Comparison of ENCODE assay signal across 11 cellular contexts in the genomic region with DNA sequence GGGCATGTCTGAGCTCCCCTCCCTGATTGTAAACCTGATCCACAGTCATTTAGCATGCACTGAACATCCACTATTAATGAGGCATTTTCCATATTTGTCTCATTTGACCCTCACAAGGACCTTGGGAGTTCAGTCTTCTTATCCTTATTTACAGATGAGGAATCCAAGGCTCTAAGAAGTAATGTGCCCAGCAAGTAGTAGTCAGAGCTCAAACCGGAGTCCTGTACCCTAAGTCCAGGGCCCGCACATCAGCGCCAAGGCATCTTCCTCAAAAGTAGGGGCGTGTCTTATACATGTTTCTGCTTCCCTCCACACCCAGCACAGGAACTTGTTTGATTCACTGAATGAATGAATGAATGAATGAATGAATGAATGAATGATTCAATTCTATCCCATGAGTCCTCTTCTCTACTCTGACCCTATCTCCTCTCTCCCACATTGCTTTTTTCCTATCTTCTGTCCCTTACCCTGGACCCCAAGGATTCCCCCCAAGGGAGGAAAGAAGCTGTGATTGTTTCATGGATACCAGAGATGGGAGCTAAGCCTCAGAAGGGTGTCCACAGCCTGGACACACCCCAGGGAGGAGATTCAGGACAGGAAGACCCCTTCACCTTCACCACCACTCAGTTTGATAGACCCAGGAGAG. TPM values are rescaled to one million over a fixed set of nuclear protein-coding genes. Genes with fewer than 3 reads are reported as not detected.
A peak's percentile ranks its signal among the peaks of the same experiment; 100 is the strongest.
DNase-seq lines count a peak whose midpoint lies in the region; ATAC-seq, FAIRE-seq and TF ChIP-seq lines count a peak whose summit lies in the region.
"Had no signal": no experiment of that assay in that cellular context is flagged by ENCODE, and none has a peak within 500 bp of the region (broad histone marks: within the 10 kb centered on the region; RNA-seq: fewer than 3 reads in every experiment).

No MANE protein-coding gene starts in this region.

- BruUV-seq in Calu3 (replicated peaks; lab: Mats Ljungman, UMichigan) = TSS peak; percentile 87
- no TSS peak for BruUV-seq in Panc1 (replicated peaks; lab: Mats Ljungman, UMichigan)

- H3K4me3 Mint-ChIP-seq in Calu3 (ENCODE audit: low read depth, unreplicated experiment) = peak overlapping the region; percentile 48
- H3K4me3 Mint-ChIP-seq in T-helper 2 cell treated with Interferon-gamma antibody and Interleukin-4, amounts not matched to agents 5 μg/mL and 100 μg/mL, for 36 hours = no peak overlapping the region

- no peaks in the 10 kb centered on the region for H3K9me3 ChIP-seq in Panc1 (ENCODE audit: control insufficient read depth, insufficient read depth, low read depth, low read length)
- H3K9me3 ChIP-seq: sigmoid colon, vagina had no signal

- H3K4me1 ChIP-seq in Panc1 (ENCODE audit: control insufficient read depth, insufficient read depth, low read length) = peaks cover 58% of the 10 kb centered on the region
- no peaks in the 10 kb centered on the region for H3K4me1 ChIP-seq in rectal smooth muscle tissue (ENCODE audit: control insufficient read depth, insufficient read depth, low read length)

- H3K36me3 Mint-ChIP-seq in Calu3 (ENCODE audit: insufficient read depth, unreplicated experiment) = peaks cover 37% of the 10 kb centered on the region
- no peaks in the 10 kb centered on the region for H3K36me3 Mint-ChIP-seq in T-helper 2 cell treated with Interferon-gamma antibody and Interleukin-4, amounts not matched to agents 5 μg/mL and 100 μg/mL, for 36 hours (ENCODE audit: low read depth)

- H3K4me3 ChIP-seq in Panc1 (ENCODE audit: low read depth in 2 of 2, low read length in 2 of 2) (peak overlapping the region in 1 of 2 experiments; percentile 15; a peak in 1 of 4 replicates), rectal smooth muscle tissue (ENCODE audit: low read length) (no peak overlapping the region)
- H3K4me3 ChIP-seq: sigmoid colon, vagina had no signal

- no peaks in the 10 kb centered on the region for H3K27me3 Mint-ChIP-seq in Calu3 (ENCODE audit: unreplicated experiment)
- H3K27me3 Mint-ChIP-seq in T-helper 2 cell treated with Interferon-gamma antibody and Interleukin-4, amounts not matched to agents 5 μg/mL and 100 μg/mL, for 36 hours (ENCODE audit: low read depth) = peaks cover 6% of the 10 kb centered on the region

- peak; percentile 60 for DNase-seq in Calu3
- DNase-seq in Panc1 (ENCODE audit: low read depth, low spot score) = no peak
- peak; percentile 58 for DNase-seq in islet precursor cell
- no peak for DNase-seq in T-helper 2 cell treated with Interferon-gamma antibody and Interleukin-4, amounts not matched to agents 5 μg/mL and 100 μg/mL, for 36 hours (ENCODE audit: low spot score)
- DNase-seq in HTR-8/SVneo (ENCODE audit: insufficient read length, low spot score) = no peak
- DNase-seq in NCI-H146 treated with DMSO at 0.1 percent for 48 hours (lab: John Stamatoyannopoulos, UW; ENCODE audit: unreplicated experiment) = no peak
- DNase-seq: cerebellar nuclear complex, sigmoid colon had no signal

- TF ChIP-seq CTCF in Calu3 (IDR thresholded peaks at IDR 0.05; ENCODE audit: unreplicated experiment) (no peak), Panc1 (IDR thresholded peaks at IDR 0.05) (no peak)

- no peaks in the 10 kb centered on the region for H3K27me3 ChIP-seq in Panc1 (ENCODE audit: control insufficient read depth, insufficient read depth, low read length)
- H3K27me3 ChIP-seq in rectal smooth muscle tissue (ENCODE audit: control insufficient read depth, insufficient read depth, low read length) = no peaks in the 10 kb centered on the region
- H3K27me3 ChIP-seq: sigmoid colon, vagina had no signal

- peaks cover 56% of the 10 kb centered on the region for H3K4me1 Mint-ChIP-seq in Calu3 (ENCODE audit: low read depth, unreplicated experiment)
- H3K4me1 Mint-ChIP-seq in T-helper 2 cell treated with Interferon-gamma antibody and Interleukin-4, amounts not matched to agents 5 μg/mL and 100 μg/mL, for 36 hours (ENCODE audit: low read depth) = peaks cover 3% of the 10 kb centered on the region

- POLR2A ChIA-PET in Panc1 (lab: Charles Lee) = interaction anchor here (0.5 to 2.0 kb wide), 5 partner anchors 14 to 25 kb away, joined by 3 to 16 read pairs (median 12); a partner anchor contains a TSS

- H3K9me3 Mint-ChIP-seq in Calu3 (ENCODE audit: low read depth, unreplicated experiment) = no peaks in the 10 kb centered on the region
- H3K9me3 Mint-ChIP-seq in T-helper 2 cell treated with Interferon-gamma antibody and Interleukin-4, amounts not matched to agents 5 μg/mL and 100 μg/mL, for 36 hours = no peaks in the 10 kb centered on the region

- CTCF ChIA-PET in Calu3 (lab: Charles Lee) (interaction anchor here (0.6 to 4.7 kb wide), 15 partner anchors 9 to 780 kb away, joined by 3 to 109 read pairs (median 7); a partner anchor contains a TSS), Panc1 (lab: Charles Lee) (interaction anchor here (0.6 to 2.2 kb wide), 6 partner anchors 8 to 54 kb away, joined by 3 to 14 read pairs (median 8); a partner anchor contains a TSS)

- no peak for FAIRE-seq in HTR-8/SVneo (lab: Jason Lieb, UNC)

- in situ Hi-C loops in Panc1 (cut with HindIII; ENCODE audit: low pct_unique_long_range_greater_than_20kb, low sequenced_read_pairs) = no loop called here

- H3K27ac Mint-ChIP-seq in Calu3 (ENCODE audit: unreplicated experiment) = peak overlapping the region; percentile 96
- H3K27ac Mint-ChIP-seq in T-helper 2 cell treated with Interferon-gamma antibody and Interleukin-4, amounts not matched to agents 5 μg/mL and 100 μg/mL, for 36 hours = no peak overlapping the region

- ATAC-seq in Panc1 (no peak), GM21737 (IDR thresholded peaks at IDR 0.05; ENCODE audit: unreplicated experiment) (no peak)

- H3K36me3 ChIP-seq in Panc1 (ENCODE audit: control insufficient read depth, insufficient read depth, low read length) (no peaks in the 10 kb centered on the region), rectal smooth muscle tissue (ENCODE audit: control insufficient read depth, insufficient read depth, low read length) (no peaks in the 10 kb centered on the region)
- H3K36me3 ChIP-seq: sigmoid colon, vagina had no signal

- peak overlapping the region; percentile 13 for H3K9ac ChIP-seq in rectal smooth muscle tissue (ENCODE audit: low read length)

- H3K27ac ChIP-seq in Panc1 (ENCODE audit: low read length) = peak overlapping the region; percentile 100
- H3K27ac ChIP-seq in rectal smooth muscle tissue (ENCODE audit: low read depth, low read length) = no peak overlapping the region
- H3K27ac ChIP-seq: vagina had no signal

- intact Hi-C loops in Calu3 (cut with micrococcal nuclease; ENCODE audit: unreplicated experiment) (loop anchor here (1.0 to 2.0 kb wide), 3 partner anchors 21 to 44 kb away; a partner anchor contains a TSS), Panc1 (cut with micrococcal nuclease; ENCODE audit: unreplicated experiment) (no loop called here)

RNA-seq across cellular contexts. Expression of a gene that starts 21.8 kb away (rescaled TPM):
- total RNA-seq in Calu3 (2022) = 2,474 and 2,821 TPM in 2 replicates
- total RNA-seq in Panc1 (2021; ENCODE audit: unreplicated experiment) = 6,125 TPM
- 7,157 TPM for polyA plus RNA-seq in Panc1 (2012; ENCODE audit: insufficient read length)

RNA-seq across cellular contexts. Expression of a gene that starts 22.2 kb away (rescaled TPM):
- total RNA-seq in Calu3 (2022) (1,777 and 1,816 TPM in 2 replicates), Panc1 (2021; ENCODE audit: unreplicated experiment) (4,079 TPM)
- 4,352 TPM for polyA plus RNA-seq in Panc1 (2012; ENCODE audit: insufficient read length)

Comparison
In these comparisons a context has a peak if more than half of its experiments do, and no peak if none do; other contexts are left out.
1. DNase-seq: peak in Calu3 (single experiment) and islet precursor cell (single experiment); none in Panc1 (single experiment), T-helper 2 cell treated with Interferon-gamma antibody and Interleukin-4, amounts not matched to agents 5 μg/mL and 100 μg/mL, for 36 hours (single experiment), HTR-8/SVneo (single experiment) and NCI-H146 treated with DMSO at 0.1 percent for 48 hours (single experiment).